In genomic region chr17:32498362-32498761, GRCh38 we compare ENCODE assay signal across 1 cellular context.
A peak's percentile ranks its signal among the peaks of the same experiment; 100 is the strongest.
TF ChIP-seq lines count a peak whose summit lies in the region.

No MANE protein-coding gene starts in this region.

TF ChIP-seq in HEK293, 187 proteins besides CTCF, POLR2A, EP300 and RAD21 (continued from another document):
- TF ChIP-seq GLIS1 (tag by site-specific recombination; IDR thresholded peaks at IDR 0.05) (peak; percentile 57), ZNF223 (tag by site-specific recombination; IDR thresholded peaks at IDR 0.05) (no peak), ZBTB49 (tag by site-specific recombination; IDR thresholded peaks at IDR 0.05; ENCODE audit: low read depth) (no peak), ZNF561 (tag by site-specific recombination; IDR thresholded peaks at IDR 0.05; ENCODE audit: borderline replicate concordance) (no peak)
